Comparison of ENCODE assay signal across 7 cellular contexts in genomic region chr16:29129458-29130038, GRCh38.
DNase-seq lines count a peak whose midpoint lies in the region; ATAC-seq and TF ChIP-seq lines count a peak whose summit lies in the region.
"Not testable (repeated sequence)": the region's sequence is repeated elsewhere in the genome, so short reads cannot be mapped to it uniquely, and the experiment has no call there.

No MANE protein-coding gene starts in this region.

- intact Hi-C loops in psoas muscle (cut with DNase I); thyroid gland (cut with DNase I): not testable (repeated sequence)

- H3K4me1 ChIP-seq in right atrium auricular region: peaks cover 0 to 46% of the 10 kb centered on the region in 2 donors
- not testable (repeated sequence) for H3K4me1 ChIP-seq in lung (ENCODE audit: control insufficient read depth in 2 of 2, insufficient read depth in 2 of 2, low read length in 2 of 2); psoas muscle; thyroid gland

- WGBS in lung, 2 donors: 30 to 60% methylated on average over 17 to 18 of the region's 18 CpGs
- 35 to 50% (median 49%) methylated on average over 15 to 18 of the region's 18 CpGs for WGBS in psoas muscle, 3 donors
- WGBS in thyroid gland, 2 donors: 58 to 75% methylated on average over 13 of the region's 18 CpGs

- not testable (repeated sequence) for H3K27me3 ChIP-seq in HL-60 (ENCODE audit: insufficient read depth, poor library complexity, severe bottlenecking); right atrium auricular region; lung (ENCODE audit: control insufficient read depth, insufficient read depth); psoas muscle (ENCODE audit: insufficient read depth in 3 of 3, low read length in 2 of 3); thyroid gland

- not testable (repeated sequence) for H3K36me3 ChIP-seq in right atrium auricular region; lung (ENCODE audit: control insufficient read depth in 2 of 2, insufficient read depth in 2 of 2, low read length in 2 of 2); psoas muscle (ENCODE audit: insufficient read depth in 1 of 2, low read depth in 1 of 2); thyroid gland

- peak; percentile 30 to 51 for DNase-seq in HL-60 (ENCODE audit: low read depth in 1 of 2, low spot score in 1 of 2)
- DNase-seq in amniotic epithelial cell (ENCODE audit: low read depth): peak; percentile 53
- DNase-seq in fibroblast of villous mesenchyme (ENCODE audit: low read depth): peak; percentile 56
- DNase-seq in right atrium auricular region (ENCODE audit: low spot score): peak; percentile 88
- peak; percentile 50 for DNase-seq in lung (ENCODE audit: low spot score)
- peak; percentile 61 to 71 for DNase-seq in psoas muscle
- peak in 1 of 2 donors; percentile 9 for DNase-seq in thyroid gland

- not testable (repeated sequence) for TF ChIP-seq POLR2A in thyroid gland (IDR thresholded peaks at IDR 0.05)

- ATAC-seq in lung (ENCODE audit: insufficient read depth, low FRiP score): not testable (repeated sequence)
- ATAC-seq in psoas muscle: peak in 3 of 4 donors; percentile 37 to 61 (median 53)

- not testable (repeated sequence) for H3K4me3 ChIP-seq in HL-60 (replicated peaks; ENCODE audit: insufficient read depth, low read length); fibroblast of villous mesenchyme (ENCODE audit: low read depth, low read length); right atrium auricular region; lung; psoas muscle; thyroid gland (replicated peaks in 1 of 3)

- not testable (repeated sequence) for H3K27ac ChIP-seq in HL-60 (replicated peaks); psoas muscle
- H3K27ac ChIP-seq in right atrium auricular region (peak overlapping the region; percentile 69 to 80), lung (ENCODE audit: low read depth in 1 of 2, low read length in 1 of 2) (peak overlapping the region in 1 of 2 donors; percentile 64), thyroid gland (peak overlapping the region; percentile 22 to 48 (median 27))

- not testable (repeated sequence) for TF ChIP-seq CTCF in HL-60 (IDR thresholded peaks at IDR 0.05; ENCODE audit: insufficient read depth, low read length); fibroblast of villous mesenchyme (IDR thresholded peaks at IDR 0.05; ENCODE audit: insufficient read depth, low read depth, low read length); right atrium auricular region (IDR thresholded peaks at IDR 0.05); lung (IDR thresholded peaks at IDR 0.05; ENCODE audit: control extremely low read depth, extremely low read depth); psoas muscle (IDR thresholded peaks at IDR 0.05); thyroid gland (IDR thresholded peaks at IDR 0.05)

- not testable (repeated sequence) for H3K9me3 ChIP-seq in right atrium auricular region; lung (ENCODE audit: control insufficient read depth in 2 of 2, insufficient read depth in 1 of 2, low read length in 1 of 2); psoas muscle; thyroid gland
